1 cellular context compared by ENCODE assay signal in the genomic region with DNA sequence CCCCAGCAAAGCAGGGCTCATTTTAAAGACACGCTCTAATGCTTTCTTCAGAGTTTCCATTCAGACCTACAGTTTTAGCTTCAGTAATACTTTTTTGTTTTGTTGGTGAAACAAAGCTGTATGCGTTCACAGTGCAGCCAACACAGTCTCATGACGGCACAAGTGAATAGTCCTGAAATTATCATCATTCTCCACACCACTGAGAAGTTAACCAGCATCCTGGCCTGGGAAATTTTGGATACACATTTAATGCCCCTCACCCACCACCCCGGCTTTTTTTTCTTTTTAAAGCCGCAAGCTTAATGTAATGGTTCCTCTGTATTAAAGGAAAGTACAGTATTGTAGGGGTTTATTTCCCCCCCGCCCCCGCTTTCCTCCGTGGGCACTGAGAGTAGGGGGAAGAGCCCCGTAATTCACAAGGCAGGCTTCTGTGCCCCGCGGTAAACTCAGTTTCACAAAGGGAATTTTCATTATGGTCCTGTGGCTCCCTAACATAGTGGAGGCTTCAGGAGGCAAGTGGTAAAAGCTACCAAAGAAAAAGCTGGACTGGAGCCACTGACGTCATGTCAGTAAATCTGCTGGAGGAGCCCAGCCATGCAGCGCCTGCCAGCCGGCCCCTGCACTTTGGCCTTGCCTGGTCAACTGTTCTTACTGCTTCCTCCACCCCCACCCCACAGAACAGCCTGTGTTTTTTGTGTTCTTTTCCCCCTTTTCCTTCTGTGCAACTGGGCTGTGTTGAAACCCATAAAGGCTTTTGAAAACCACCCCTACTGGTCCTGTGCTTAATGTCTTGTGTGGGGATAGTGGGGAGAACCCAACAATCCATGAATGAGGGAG.
TF ChIP-seq lines count a peak whose summit lies in the region.

No MANE protein-coding gene starts in this region.

TF ChIP-seq in K562, 482 proteins besides CTCF, POLR2A, EP300 and RAD21 (continues in another document):
- TF ChIP-seq ZNF263 (CRISPR knock-in tag; IDR thresholded peaks at IDR 0.05; ENCODE audit: borderline replicate concordance), result no peak
- no peak for TF ChIP-seq PCBP1 (IDR thresholded peaks at IDR 0.05; ENCODE audit: low read depth, low read length, poor library complexity, severe bottlenecking)
- no peak for TF ChIP-seq ATF1 (CRISPR knock-in tag; IDR thresholded peaks at IDR 0.05)
- TF ChIP-seq ATF1 (tag; IDR thresholded peaks at IDR 0.05), result peak; percentile 50
- no peak for TF ChIP-seq NFYB (IDR thresholded peaks at IDR 0.05; ENCODE audit: extremely low read depth, insufficient read length)
- no peak for TF ChIP-seq CAMTA2 (CRISPR knock-in tag; conservative IDR thresholded peaks at IDR 0.05)
- no peak for TF ChIP-seq ZNF134 (CRISPR knock-in tag; conservative IDR thresholded peaks at IDR 0.05)
- TF ChIP-seq MTA3 (IDR thresholded peaks at IDR 0.05; ENCODE audit: borderline replicate concordance), result no peak
- TF ChIP-seq ZNF551 (CRISPR knock-in tag; IDR thresholded peaks at IDR 0.05), result no peak
- TF ChIP-seq NFRKB (IDR thresholded peaks at IDR 0.05; ENCODE audit: low read depth), result no peak
- TF ChIP-seq, protein P1, sequence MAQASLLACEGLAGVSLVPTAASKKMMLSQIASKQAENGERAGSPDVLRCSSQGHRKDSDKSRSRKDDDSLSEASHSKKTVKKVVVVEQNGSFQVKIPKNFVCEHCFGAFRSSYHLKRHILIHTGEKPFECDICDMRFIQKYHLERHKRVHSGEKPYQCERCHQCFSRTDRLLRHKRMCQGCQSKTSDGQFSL (CRISPR knock-in tag; IDR thresholded peaks at IDR 0.05), result no peak
- TF ChIP-seq, protein P1 (tag; IDR thresholded peaks at IDR 0.05), result no peak
- 0 out of 2 replicates have a peak, but pooled peaks have one; percentile 4 for TF ChIP-seq CBFA2T2 (conservative IDR thresholded peaks at IDR 0.05)
- no peak for TF ChIP-seq NUFIP1 (IDR thresholded peaks at IDR 0.05; ENCODE audit: partially characterized antibody)
- TF ChIP-seq JUN (IDR thresholded peaks at IDR 0.05; ENCODE audit: borderline replicate concordance, low read depth, low read length), result peak; percentile 45; the same call in 1 of the 2 replicates
- TF ChIP-seq JUN (CRISPR knock-in tag; IDR thresholded peaks at IDR 0.05; ENCODE audit: borderline replicate concordance), result no peak
- TF ChIP-seq ZNF175 (CRISPR knock-in tag; IDR thresholded peaks at IDR 0.05; ENCODE audit: low read depth), result no peak
- no peak for TF ChIP-seq ZNF79 (CRISPR knock-in tag; IDR thresholded peaks at IDR 0.05; ENCODE audit: low read depth)
- TF ChIP-seq MECOM (CRISPR knock-in tag; IDR thresholded peaks at IDR 0.05), result no peak
- TF ChIP-seq MYC (IDR thresholded peaks at IDR 0.05; ENCODE audit: low read depth, low read length), result no peak
- no peak for TF ChIP-seq MYC (CRISPR knock-in tag; IDR thresholded peaks at IDR 0.05; ENCODE audit: borderline replicate concordance, low read depth)
- TF ChIP-seq NR2C1 (IDR thresholded peaks at IDR 0.05), result no peak
- 0 out of 2 replicates have a peak, but pooled peaks have one; percentile 10 for TF ChIP-seq NR2C1 (tag; IDR thresholded peaks at IDR 0.05)
- TF ChIP-seq, protein P2, sequence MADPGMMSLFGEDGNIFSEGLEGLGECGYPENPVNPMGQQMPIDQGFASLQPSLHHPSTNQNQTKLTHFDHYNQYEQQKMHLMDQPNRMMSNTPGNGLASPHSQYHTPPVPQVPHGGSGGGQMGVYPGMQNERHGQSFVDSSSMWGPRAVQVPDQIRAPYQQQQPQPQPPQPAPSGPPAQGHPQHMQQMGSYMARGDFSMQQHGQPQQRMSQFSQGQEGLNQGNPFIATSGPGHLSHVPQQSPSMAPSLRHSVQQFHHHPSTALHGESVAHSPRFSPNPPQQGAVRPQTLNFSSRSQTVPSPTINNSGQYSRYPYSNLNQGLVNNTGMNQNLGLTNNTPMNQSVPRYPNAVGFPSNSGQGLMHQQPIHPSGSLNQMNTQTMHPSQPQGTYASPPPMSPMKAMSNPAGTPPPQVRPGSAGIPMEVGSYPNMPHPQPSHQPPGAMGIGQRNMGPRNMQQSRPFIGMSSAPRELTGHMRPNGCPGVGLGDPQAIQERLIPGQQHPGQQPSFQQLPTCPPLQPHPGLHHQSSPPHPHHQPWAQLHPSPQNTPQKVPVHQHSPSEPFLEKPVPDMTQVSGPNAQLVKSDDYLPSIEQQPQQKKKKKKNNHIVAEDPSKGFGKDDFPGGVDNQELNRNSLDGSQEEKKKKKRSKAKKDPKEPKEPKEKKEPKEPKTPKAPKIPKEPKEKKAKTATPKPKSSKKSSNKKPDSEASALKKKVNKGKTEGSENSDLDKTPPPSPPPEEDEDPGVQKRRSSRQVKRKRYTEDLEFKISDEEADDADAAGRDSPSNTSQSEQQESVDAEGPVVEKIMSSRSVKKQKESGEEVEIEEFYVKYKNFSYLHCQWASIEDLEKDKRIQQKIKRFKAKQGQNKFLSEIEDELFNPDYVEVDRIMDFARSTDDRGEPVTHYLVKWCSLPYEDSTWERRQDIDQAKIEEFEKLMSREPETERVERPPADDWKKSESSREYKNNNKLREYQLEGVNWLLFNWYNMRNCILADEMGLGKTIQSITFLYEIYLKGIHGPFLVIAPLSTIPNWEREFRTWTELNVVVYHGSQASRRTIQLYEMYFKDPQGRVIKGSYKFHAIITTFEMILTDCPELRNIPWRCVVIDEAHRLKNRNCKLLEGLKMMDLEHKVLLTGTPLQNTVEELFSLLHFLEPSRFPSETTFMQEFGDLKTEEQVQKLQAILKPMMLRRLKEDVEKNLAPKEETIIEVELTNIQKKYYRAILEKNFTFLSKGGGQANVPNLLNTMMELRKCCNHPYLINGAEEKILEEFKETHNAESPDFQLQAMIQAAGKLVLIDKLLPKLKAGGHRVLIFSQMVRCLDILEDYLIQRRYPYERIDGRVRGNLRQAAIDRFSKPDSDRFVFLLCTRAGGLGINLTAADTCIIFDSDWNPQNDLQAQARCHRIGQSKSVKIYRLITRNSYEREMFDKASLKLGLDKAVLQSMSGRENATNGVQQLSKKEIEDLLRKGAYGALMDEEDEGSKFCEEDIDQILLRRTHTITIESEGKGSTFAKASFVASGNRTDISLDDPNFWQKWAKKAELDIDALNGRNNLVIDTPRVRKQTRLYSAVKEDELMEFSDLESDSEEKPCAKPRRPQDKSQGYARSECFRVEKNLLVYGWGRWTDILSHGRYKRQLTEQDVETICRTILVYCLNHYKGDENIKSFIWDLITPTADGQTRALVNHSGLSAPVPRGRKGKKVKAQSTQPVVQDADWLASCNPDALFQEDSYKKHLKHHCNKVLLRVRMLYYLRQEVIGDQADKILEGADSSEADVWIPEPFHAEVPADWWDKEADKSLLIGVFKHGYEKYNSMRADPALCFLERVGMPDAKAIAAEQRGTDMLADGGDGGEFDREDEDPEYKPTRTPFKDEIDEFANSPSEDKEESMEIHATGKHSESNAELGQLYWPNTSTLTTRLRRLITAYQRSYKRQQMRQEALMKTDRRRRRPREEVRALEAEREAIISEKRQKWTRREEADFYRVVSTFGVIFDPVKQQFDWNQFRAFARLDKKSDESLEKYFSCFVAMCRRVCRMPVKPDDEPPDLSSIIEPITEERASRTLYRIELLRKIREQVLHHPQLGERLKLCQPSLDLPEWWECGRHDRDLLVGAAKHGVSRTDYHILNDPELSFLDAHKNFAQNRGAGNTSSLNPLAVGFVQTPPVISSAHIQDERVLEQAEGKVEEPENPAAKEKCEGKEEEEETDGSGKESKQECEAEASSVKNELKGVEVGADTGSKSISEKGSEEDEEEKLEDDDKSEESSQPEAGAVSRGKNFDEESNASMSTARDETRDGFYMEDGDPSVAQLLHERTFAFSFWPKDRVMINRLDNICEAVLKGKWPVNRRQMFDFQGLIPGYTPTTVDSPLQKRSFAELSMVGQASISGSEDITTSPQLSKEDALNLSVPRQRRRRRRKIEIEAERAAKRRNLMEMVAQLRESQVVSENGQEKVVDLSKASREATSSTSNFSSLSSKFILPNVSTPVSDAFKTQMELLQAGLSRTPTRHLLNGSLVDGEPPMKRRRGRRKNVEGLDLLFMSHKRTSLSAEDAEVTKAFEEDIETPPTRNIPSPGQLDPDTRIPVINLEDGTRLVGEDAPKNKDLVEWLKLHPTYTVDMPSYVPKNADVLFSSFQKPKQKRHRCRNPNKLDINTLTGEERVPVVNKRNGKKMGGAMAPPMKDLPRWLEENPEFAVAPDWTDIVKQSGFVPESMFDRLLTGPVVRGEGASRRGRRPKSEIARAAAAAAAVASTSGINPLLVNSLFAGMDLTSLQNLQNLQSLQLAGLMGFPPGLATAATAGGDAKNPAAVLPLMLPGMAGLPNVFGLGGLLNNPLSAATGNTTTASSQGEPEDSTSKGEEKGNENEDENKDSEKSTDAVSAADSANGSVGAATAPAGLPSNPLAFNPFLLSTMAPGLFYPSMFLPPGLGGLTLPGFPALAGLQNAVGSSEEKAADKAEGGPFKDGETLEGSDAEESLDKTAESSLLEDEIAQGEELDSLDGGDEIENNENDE (IDR thresholded peaks at IDR 0.05; ENCODE audit: low read depth, low read length), result no peak
- no peak for TF ChIP-seq NCOA6 (IDR thresholded peaks at IDR 0.05)
- TF ChIP-seq CHCHD3 (CRISPR knock-in tag; IDR thresholded peaks at IDR 0.05), result no peak
- no peak for TF ChIP-seq KLF13 (tag; IDR thresholded peaks at IDR 0.05; ENCODE audit: borderline replicate concordance, low read depth)
- no peak for TF ChIP-seq YY1 (IDR thresholded peaks at IDR 0.05; ENCODE audit: borderline replicate concordance in 1 of 3, control insufficient read depth in 1 of 3, extremely low read depth in 1 of 3, insufficient read depth in 3 of 3, insufficient read length in 1 of 3, insufficient replicate concordance in 2 of 3, low read depth in 1 of 3, low read length in 2 of 3)
- TF ChIP-seq JUND (IDR thresholded peaks at IDR 0.05; ENCODE audit: borderline replicate concordance, low read depth, low read length), result peak; percentile 55
- peak; percentile 27; the same call in 1 of the 3 replicates for TF ChIP-seq JUND (tag; IDR thresholded peaks at IDR 0.05; ENCODE audit: borderline replicate concordance, low read depth, low read length)
- TF ChIP-seq NR2C2 (CRISPR knock-in tag; IDR thresholded peaks at IDR 0.05), result no peak
- peak; percentile 62; the same call in 1 of the 2 replicates for TF ChIP-seq NR2C2 (tag; IDR thresholded peaks at IDR 0.05)
- TF ChIP-seq, protein P3, sequence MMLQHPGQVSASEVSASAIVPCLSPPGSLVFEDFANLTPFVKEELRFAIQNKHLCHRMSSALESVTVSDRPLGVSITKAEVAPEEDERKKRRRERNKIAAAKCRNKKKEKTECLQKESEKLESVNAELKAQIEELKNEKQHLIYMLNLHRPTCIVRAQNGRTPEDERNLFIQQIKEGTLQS (IDR thresholded peaks at IDR 0.05), result peak; percentile 51
- TF ChIP-seq, protein P3 (CRISPR knock-in tag; conservative IDR thresholded peaks at IDR 0.05), result no peak
- TF ChIP-seq CBFA2T3 (IDR thresholded peaks at IDR 0.05), result 0 out of 2 replicates have a peak, but pooled peaks have one; percentile 20
- TF ChIP-seq KLF16 (IDR thresholded peaks at IDR 0.05), result no peak
- TF ChIP-seq HEY1 (CRISPR knock-in tag; IDR thresholded peaks at IDR 0.05; ENCODE audit: borderline replicate concordance), result no peak
- no peak for TF ChIP-seq TFAM (CRISPR knock-in tag; conservative IDR thresholded peaks at IDR 0.05)
- TF ChIP-seq ATF7 (IDR thresholded peaks at IDR 0.05), result peak; percentile 85
- no peak for TF ChIP-seq ZKSCAN3 (CRISPR knock-in tag; IDR thresholded peaks at IDR 0.05)
- no peak for TF ChIP-seq SMAD1 (IDR thresholded peaks at IDR 0.05; ENCODE audit: low read depth, low read length, partially characterized antibody)
- no peak for TF ChIP-seq PHF21A (IDR thresholded peaks at IDR 0.05; ENCODE audit: borderline replicate concordance, low read depth)
- TF ChIP-seq, protein P4, sequence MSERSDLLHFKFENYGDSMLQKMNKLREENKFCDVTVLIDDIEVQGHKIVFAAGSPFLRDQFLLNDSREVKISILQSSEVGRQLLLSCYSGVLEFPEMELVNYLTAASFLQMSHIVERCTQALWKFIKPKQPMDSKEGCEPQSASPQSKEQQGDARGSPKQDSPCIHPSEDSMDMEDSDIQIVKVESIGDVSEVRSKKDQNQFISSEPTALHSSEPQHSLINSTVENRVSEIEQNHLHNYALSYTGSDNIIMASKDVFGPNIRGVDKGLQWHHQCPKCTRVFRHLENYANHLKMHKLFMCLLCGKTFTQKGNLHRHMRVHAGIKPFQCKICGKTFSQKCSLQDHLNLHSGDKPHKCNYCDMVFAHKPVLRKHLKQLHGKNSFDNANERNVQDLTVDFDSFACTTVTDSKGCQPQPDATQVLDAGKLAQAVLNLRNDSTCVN (CRISPR knock-in tag; IDR thresholded peaks at IDR 0.05), result no peak
- TF ChIP-seq, protein P5, sequence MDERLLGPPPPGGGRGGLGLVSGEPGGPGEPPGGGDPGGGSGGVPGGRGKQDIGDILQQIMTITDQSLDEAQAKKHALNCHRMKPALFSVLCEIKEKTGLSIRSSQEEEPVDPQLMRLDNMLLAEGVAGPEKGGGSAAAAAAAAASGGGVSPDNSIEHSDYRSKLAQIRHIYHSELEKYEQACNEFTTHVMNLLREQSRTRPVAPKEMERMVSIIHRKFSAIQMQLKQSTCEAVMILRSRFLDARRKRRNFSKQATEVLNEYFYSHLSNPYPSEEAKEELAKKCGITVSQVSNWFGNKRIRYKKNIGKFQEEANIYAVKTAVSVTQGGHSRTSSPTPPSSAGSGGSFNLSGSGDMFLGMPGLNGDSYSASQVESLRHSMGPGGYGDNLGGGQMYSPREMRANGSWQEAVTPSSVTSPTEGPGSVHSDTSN (CRISPR knock-in tag; IDR thresholded peaks at IDR 0.05; ENCODE audit: low read depth), result no peak
- TF ChIP-seq, protein P5 (tag; conservative IDR thresholded peaks at IDR 0.05; ENCODE audit: low read depth), result peak; percentile 26; the same call in 1 of the 2 replicates
- peak; percentile 48 for TF ChIP-seq MEIS2 (IDR thresholded peaks at IDR 0.05; ENCODE audit: partially characterized antibody)
